8 cellular contexts compared by ENCODE assay signal in genomic region chr19:35029737-35030256, GRCh38. TPM values are rescaled to one million over a fixed set of nuclear protein-coding genes. Genes with fewer than 3 reads are reported as not detected.
A peak's percentile ranks its signal among the peaks of the same experiment; 100 is the strongest.
DNase-seq lines count a peak whose midpoint lies in the region; TF ChIP-seq lines count a peak whose summit lies in the region.

No MANE protein-coding gene starts in this region.

- peaks cover 4% of the 10 kb centered on the region for H3K79me1 ChIP-seq in neuronal stem cell (ENCODE audit: low read depth, low read length)

- no peaks in the 10 kb centered on the region for H3K79me2 ChIP-seq in OCI-LY7 (ENCODE audit: insufficient read depth, low read depth, low read length)

- no peaks in the 10 kb centered on the region for H3K9me3 Mint-ChIP-seq in activated T-helper 2 cell treated with anti-CD3 and anti-CD28 coated beads, Interferon-gamma antibody, Interleukin-2, Interleukin-4, amounts not matched to agents 10 μg/mL and 5 μg/mL and 100 μg/mL, durations not matched to agents 14 hours and 24 hours and 36 hours

- no peak overlapping the region for H3K27ac Mint-ChIP-seq in activated T-helper 2 cell treated with anti-CD3 and anti-CD28 coated beads, Interferon-gamma antibody, Interleukin-2, Interleukin-4, amounts not matched to agents 10 μg/mL and 5 μg/mL and 100 μg/mL, durations not matched to agents 14 hours and 24 hours and 36 hours

- no peaks in the 10 kb centered on the region for H3K9me3 ChIP-seq in BLaER1 treated with 17β-estradiol and CSF1 and Interleukin-3, amounts not matched to agents 10 nM and 100 nM (replicated peaks in 1 of 11)
- no peaks in the 10 kb centered on the region for H3K9me3 ChIP-seq in MG63
- H3K9me3 ChIP-seq in ectodermal cell (ENCODE audit: control insufficient read depth, low read length): no peaks in the 10 kb centered on the region
- H3K9me3 ChIP-seq in neuronal stem cell (replicated peaks in 1 of 2; ENCODE audit: control insufficient read depth in 2 of 2, insufficient read depth in 1 of 2, low read depth in 1 of 2, low read length in 2 of 2): no peaks in the 10 kb centered on the region
- no peaks in the 10 kb centered on the region for H3K9me3 ChIP-seq in OCI-LY7 (ENCODE audit: low read length)

- WGBS in ectodermal cell, 2 experiments: 23 to 25% methylated on average over 11 of the region's 11 CpGs
- no CpG with 5 or more reads among the region's 11 CpGs for WGBS in neuronal stem cell (ENCODE audit: extremely low coverage in 2 of 2, insufficient read length in 2 of 2, insufficient replicate concordance in 1 of 2), 2 donors

- POLR2A ChIA-PET in OCI-LY7 (lab: Charles Lee): no interaction called here

- peaks cover 5% of the 10 kb centered on the region for H3K4me1 Mint-ChIP-seq in activated T-helper 2 cell treated with anti-CD3 and anti-CD28 coated beads, Interferon-gamma antibody, Interleukin-2, Interleukin-4, amounts not matched to agents 10 μg/mL and 5 μg/mL and 100 μg/mL, durations not matched to agents 14 hours and 24 hours and 36 hours (ENCODE audit: low read depth)

- intact Hi-C loops in activated T-helper 2 cell treated with anti-CD3 and anti-CD28 coated beads, Interferon-gamma antibody, Interleukin-2, Interleukin-4, amounts not matched to agents 10 μg/mL and 5 μg/mL and 100 μg/mL, durations not matched to agents 14 hours and 24 hours and 36 hours (cut with micrococcal nuclease): no loop called here
- intact Hi-C loops in OCI-LY7 (cut with micrococcal nuclease; ENCODE audit: unreplicated experiment): no loop called here

- H3K27me3 Mint-ChIP-seq in activated T-helper 2 cell treated with anti-CD3 and anti-CD28 coated beads, Interferon-gamma antibody, Interleukin-2, Interleukin-4, amounts not matched to agents 10 μg/mL and 5 μg/mL and 100 μg/mL, durations not matched to agents 14 hours and 24 hours and 36 hours (ENCODE audit: low read depth): peaks cover 18% of the 10 kb centered on the region

- H3K23ac ChIP-seq in neuronal stem cell (ENCODE audit: low read depth, low read length, poor library complexity): peak overlapping the region; percentile 91

- H3K4me2 ChIP-seq in BLaER1 treated with 17β-estradiol and CSF1 and Interleukin-3, amounts not matched to agents 10 nM and 100 nM: peak overlapping the region; percentile 93 to 99 (median 95)
- H3K4me2 ChIP-seq in neuronal stem cell (ENCODE audit: insufficient read depth, low read length, poor library complexity, severe bottlenecking) (peak overlapping the region; percentile 86), OCI-LY7 (ENCODE audit: low read length) (no peak overlapping the region)

- no peak overlapping the region for H2BK120ac ChIP-seq in neuronal stem cell (ENCODE audit: low read depth, low read length)

- H2AFZ ChIP-seq in neuronal stem cell (ENCODE audit: low read length): peak overlapping the region; percentile 92
- no peak overlapping the region for H2AFZ ChIP-seq in OCI-LY7 (ENCODE audit: low read length)

- peaks cover 37 to 58% (median 41%) of the 10 kb centered on the region in 11 experiments for H3K36me3 ChIP-seq in BLaER1 treated with 17β-estradiol and CSF1 and Interleukin-3, amounts not matched to agents 10 nM and 100 nM
- H3K36me3 ChIP-seq in MG63 (peaks cover 31% of the 10 kb centered on the region), ectodermal cell (ENCODE audit: control insufficient read depth, insufficient read depth, low read length) (peaks cover 9% of the 10 kb centered on the region), neuronal stem cell (replicated peaks in 1 of 2; ENCODE audit: control insufficient read depth in 2 of 2, insufficient read depth in 2 of 2, low read length in 2 of 2) (peaks cover 25 to 36% of the 10 kb centered on the region in 2 donors), OCI-LY7 (ENCODE audit: insufficient read depth, low read length) (peaks cover 37% of the 10 kb centered on the region)

- H3K36me3 Mint-ChIP-seq in activated T-helper 2 cell treated with anti-CD3 and anti-CD28 coated beads, Interferon-gamma antibody, Interleukin-2, Interleukin-4, amounts not matched to agents 10 μg/mL and 5 μg/mL and 100 μg/mL, durations not matched to agents 14 hours and 24 hours and 36 hours (ENCODE audit: low read depth): peaks cover 33% of the 10 kb centered on the region

- no peak overlapping the region for H2BK12ac ChIP-seq in neuronal stem cell (ENCODE audit: low read length)

- H4K91ac ChIP-seq in neuronal stem cell (ENCODE audit: low read depth, low read length, poor library complexity): no peak overlapping the region

- no peak for TF ChIP-seq CTCF in OCI-LY7 (conservative IDR thresholded peaks at IDR 0.05; ENCODE audit: low read length)

- H2BK5ac ChIP-seq in neuronal stem cell (ENCODE audit: low read length): peak overlapping the region; percentile 53

- DNase-seq in MG63: peak; percentile 16
- DNase-seq in neuronal stem cell (ENCODE audit: low spot score): no peak
- DNase-seq in activated T-helper 2 cell treated with anti-CD3 and anti-CD28 coated beads, Interferon-gamma antibody, Interleukin-2, Interleukin-4, amounts not matched to agents 10 μg/mL and 5 μg/mL and 100 μg/mL, durations not matched to agents 14 hours and 24 hours and 36 hours (ENCODE audit: low spot score): no peak
- no peak for DNase-seq in activated effector memory CD4-positive, alpha-beta T cell treated with Interleukin-2 at 50 U/mL for 16 hours
- DNase-seq in OCI-LY7 (ENCODE audit: low spot score): no peak
- no peak for DNase-seq in CD1c-positive myeloid dendritic cell (ENCODE audit: extremely low spot score)

- BruUV-seq in OCI-LY7 (replicated peaks; lab: Mats Ljungman, UMichigan): no TSS peak

- no peak overlapping the region for H3K4me3 Mint-ChIP-seq in activated T-helper 2 cell treated with anti-CD3 and anti-CD28 coated beads, Interferon-gamma antibody, Interleukin-2, Interleukin-4, amounts not matched to agents 10 μg/mL and 5 μg/mL and 100 μg/mL, durations not matched to agents 14 hours and 24 hours and 36 hours (ENCODE audit: low read depth)

- no peak overlapping the region for H3K4ac ChIP-seq in neuronal stem cell (ENCODE audit: low read length)

- peak overlapping the region; percentile 71 to 90 (median 80) for H3K4me3 ChIP-seq in BLaER1 treated with 17β-estradiol and CSF1 and Interleukin-3, amounts not matched to agents 10 nM and 100 nM
- H3K4me3 ChIP-seq in MG63: peak overlapping the region; percentile 45
- peak overlapping the region; percentile 51 for H3K4me3 ChIP-seq in ectodermal cell (ENCODE audit: insufficient read depth, low read depth, low read length)
- H3K4me3 ChIP-seq in neuronal stem cell (ENCODE audit: low read length in 2 of 2): peak overlapping the region; percentile 41 to 64
- H3K4me3 ChIP-seq in OCI-LY7 (ENCODE audit: low read depth, low read length, poor library complexity, severe bottlenecking): no peak overlapping the region

- no peak overlapping the region for H4K8ac ChIP-seq in neuronal stem cell (ENCODE audit: low read depth, low read length)

- H3K27me3 ChIP-seq in BLaER1 treated with 17β-estradiol and CSF1 and Interleukin-3, amounts not matched to agents 10 nM and 100 nM: peaks cover 0 to 52% (median 42%) of the 10 kb centered on the region in 11 experiments; a peak in 18 of 22 replicates
- peaks cover 16% of the 10 kb centered on the region for H3K27me3 ChIP-seq in MG63
- H3K27me3 ChIP-seq in ectodermal cell (ENCODE audit: control insufficient read depth, insufficient read depth, low read length, poor library complexity, severe bottlenecking): peaks cover 37% of the 10 kb centered on the region
- H3K27me3 ChIP-seq in neuronal stem cell (ENCODE audit: control insufficient read depth in 3 of 3, insufficient read depth in 3 of 3, low read depth in 1 of 3, low read length in 3 of 3): peaks cover 0 to 15% (median 14%) of the 10 kb centered on the region in 3 experiments

- CTCF ChIA-PET in OCI-LY7 (lab: Charles Lee; ENCODE audit: unreplicated experiment): no interaction called here

- H3K4me1 ChIP-seq in BLaER1 treated with 17β-estradiol and CSF1 and Interleukin-3, amounts not matched to agents 10 nM and 100 nM: peaks cover 27 to 49% (median 42%) of the 10 kb centered on the region in 10 experiments
- H3K4me1 ChIP-seq in ectodermal cell (ENCODE audit: control insufficient read depth, insufficient read depth, low read length) (no peaks in the 10 kb centered on the region), neuronal stem cell (ENCODE audit: control insufficient read depth in 2 of 2, insufficient read depth in 1 of 2, low read depth in 1 of 2, low read length in 2 of 2) (peaks cover 0 to 7% of the 10 kb centered on the region in 2 donors), OCI-LY7 (ENCODE audit: insufficient read depth, low read length, poor library complexity, severe bottlenecking) (no peaks in the 10 kb centered on the region)

- no peak overlapping the region for H2BK15ac ChIP-seq in neuronal stem cell (ENCODE audit: low read length)

- H2AK5ac ChIP-seq in neuronal stem cell (ENCODE audit: low read depth, low read length): peak overlapping the region; percentile 83

- peak overlapping the region; percentile 80 for H3K18ac ChIP-seq in neuronal stem cell (ENCODE audit: low read length)

- H4K20me1 ChIP-seq in BLaER1 treated with 17β-estradiol and CSF1 and Interleukin-3, amounts not matched to agents 10 nM and 100 nM: peaks cover 0 to 49% (median 21%) of the 10 kb centered on the region in 11 experiments; a peak in 15 of 22 replicates
- H4K20me1 ChIP-seq in OCI-LY7 (ENCODE audit: insufficient read depth, low read length): no peaks in the 10 kb centered on the region

- peak overlapping the region; percentile 65 to 82 (median 80); a peak in 21 of 22 replicates for H3K9ac ChIP-seq in BLaER1 treated with 17β-estradiol and CSF1 and Interleukin-3, amounts not matched to agents 10 nM and 100 nM
- no peak overlapping the region for H3K9ac ChIP-seq in neuronal stem cell (ENCODE audit: low read depth, low read length, poor library complexity)

- peak overlapping the region in 6 of 11 experiments; percentile 20 to 75 (median 62); a peak in 8 of 22 replicates for H3K27ac ChIP-seq in BLaER1 treated with 17β-estradiol and CSF1 and Interleukin-3, amounts not matched to agents 10 nM and 100 nM
- H3K27ac ChIP-seq in ectodermal cell (ENCODE audit: insufficient read depth, low read depth, low read length, poor library complexity, severe bottlenecking): no peak overlapping the region
- no peak overlapping the region for H3K27ac ChIP-seq in neuronal stem cell (replicated peaks; ENCODE audit: low read length)
- no peak overlapping the region for H3K27ac ChIP-seq in OCI-LY7 (ENCODE audit: low read depth, low read length, poor library complexity, severe bottlenecking)

- H3K9me2 ChIP-seq in OCI-LY7 (ENCODE audit: insufficient read depth, low read length): no peaks in the 10 kb centered on the region

- no peak overlapping the region for H3K14ac ChIP-seq in neuronal stem cell (ENCODE audit: low read length)

RNA-seq across cellular contexts. Expression of gene SCN1B, which starts 0.5 kb away (rescaled TPM):
- 0.86 and 2.3 TPM in 2 replicates for total RNA-seq in MG63 (2014; rRNA removed; shearing (Covaris generic); ENCODE audit: low replicate concordance)
- 3.1 TPM for polyA plus RNA-seq in ectodermal cell (2013, experiment 1 of 4)
- 3.5 TPM for polyA plus RNA-seq in ectodermal cell (2013, experiment 2 of 4)
- polyA plus RNA-seq in ectodermal cell (2013, experiment 3 of 4): 3.0 TPM
- polyA plus RNA-seq in ectodermal cell (2013, experiment 4 of 4): 2.7 TPM
- polyA plus RNA-seq in neuronal stem cell (2013, experiment 1 of 2): 2.8 TPM
- polyA plus RNA-seq in neuronal stem cell (2013, experiment 2 of 2): 2.8 TPM
- 2.7 and 3.6 TPM in 2 replicates for total RNA-seq in activated T-helper 2 cell treated with anti-CD3 and anti-CD28 coated beads, Interferon-gamma antibody, Interleukin-2, Interleukin-4, amounts not matched to agents 10 μg/mL and 5 μg/mL and 100 μg/mL, durations not matched to agents 14 hours and 24 hours and 36 hours
- 0.41 and 0.59 TPM in 2 replicates for total RNA-seq in OCI-LY7 (2014; rRNA removed; shearing (Covaris generic))
- total RNA-seq in OCI-LY7 (2022): 3.1 and 3.6 TPM in 2 replicates

RNA-seq across cellular contexts. Expression of gene HPN, which starts 11.7 kb away (rescaled TPM):
- not detected in 2 replicates for total RNA-seq in MG63 (2014; rRNA removed; shearing (Covaris generic); ENCODE audit: low replicate concordance)
- 1.7 TPM for polyA plus RNA-seq in ectodermal cell (2013, experiment 1 of 4)
- polyA plus RNA-seq in ectodermal cell (2013, experiment 2 of 4): 1.4 TPM
- polyA plus RNA-seq in ectodermal cell (2013, experiment 3 of 4): 0.85 TPM
- polyA plus RNA-seq in ectodermal cell (2013, experiment 4 of 4): 1.5 TPM
- 0.36 TPM for polyA plus RNA-seq in neuronal stem cell (2013, experiment 1 of 2)
- 0.28 TPM for polyA plus RNA-seq in neuronal stem cell (2013, experiment 2 of 2)
- total RNA-seq in activated T-helper 2 cell treated with anti-CD3 and anti-CD28 coated beads, Interferon-gamma antibody, Interleukin-2, Interleukin-4, amounts not matched to agents 10 μg/mL and 5 μg/mL and 100 μg/mL, durations not matched to agents 14 hours and 24 hours and 36 hours: 0.07 and 0.11 TPM in 2 replicates
- 0.19 TPM in 1 of 2 replicates, not detected in the other for total RNA-seq in OCI-LY7 (2014; rRNA removed; shearing (Covaris generic))
- 0.17 TPM in 1 of 2 replicates, not detected in the other for total RNA-seq in OCI-LY7 (2022)

RNA-seq across cellular contexts. Expression of gene GRAMD1A, which starts 29.7 kb away (rescaled TPM):
- total RNA-seq in MG63 (2014; rRNA removed; shearing (Covaris generic); ENCODE audit: low replicate concordance): 28.2 and 32.1 TPM in 2 replicates
- polyA plus RNA-seq in ectodermal cell (2013, experiment 1 of 4): 98.0 TPM
- polyA plus RNA-seq in ectodermal cell (2013, experiment 2 of 4): 83.7 TPM
- 75.9 TPM for polyA plus RNA-seq in ectodermal cell (2013, experiment 3 of 4)
- polyA plus RNA-seq in ectodermal cell (2013, experiment 4 of 4): 77.4 TPM
- 74.8 TPM for polyA plus RNA-seq in neuronal stem cell (2013, experiment 1 of 2)
- polyA plus RNA-seq in neuronal stem cell (2013, experiment 2 of 2): 73.3 TPM
- total RNA-seq in activated T-helper 2 cell treated with anti-CD3 and anti-CD28 coated beads, Interferon-gamma antibody, Interleukin-2, Interleukin-4, amounts not matched to agents 10 μg/mL and 5 μg/mL and 100 μg/mL, durations not matched to agents 14 hours and 24 hours and 36 hours: 260 TPM in 2 replicates
- total RNA-seq in OCI-LY7 (2014; rRNA removed; shearing (Covaris generic)): 67.9 and 84.2 TPM in 2 replicates
- total RNA-seq in OCI-LY7 (2022): 124 and 133 TPM in 2 replicates

Comparison
In these comparisons a context has a peak if more than half of its experiments do, and no peak if none do; other contexts are left out.
1. H3K27ac ChIP-seq: peak in BLaER1 treated with 17β-estradiol and CSF1 and Interleukin-3, amounts not matched to agents 10 nM and 100 nM (6 of 11); none in ectodermal cell (single experiment), neuronal stem cell (single experiment) and OCI-LY7 (single experiment).